13 cellular contexts compared by ENCODE assay signal in the genomic region with DNA sequence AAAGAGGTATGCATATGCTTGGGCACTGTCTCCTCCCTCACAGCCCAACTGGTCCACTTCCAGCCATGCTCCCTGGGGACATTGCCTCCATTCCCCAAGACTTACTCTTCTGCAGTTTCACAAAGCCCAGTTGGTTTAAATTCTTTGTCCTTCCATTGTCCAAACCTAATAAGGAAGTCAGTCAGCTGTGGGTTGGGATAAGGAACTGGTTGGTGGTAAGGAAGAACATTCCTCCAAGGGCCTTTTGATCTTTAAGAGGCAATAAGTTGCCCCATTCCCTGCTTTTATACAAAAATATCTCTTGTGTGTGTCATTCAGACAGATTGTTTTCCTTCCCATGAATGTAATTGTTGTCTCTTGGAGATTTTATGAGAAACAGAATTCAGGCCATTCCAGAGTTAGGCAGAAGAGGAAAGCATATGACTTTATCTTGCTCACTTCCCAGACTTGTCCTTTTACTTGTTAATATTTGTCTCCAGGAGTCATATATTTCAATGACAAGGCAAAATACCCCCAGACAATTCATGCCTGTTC.
DNase-seq lines count a peak whose midpoint lies in the region; ATAC-seq, FAIRE-seq and TF ChIP-seq lines count a peak whose summit lies in the region.
"Had no signal": no experiment of that assay in that cellular context is flagged by ENCODE, and none has a peak within 500 bp of the region (broad histone marks: within the 10 kb centered on the region; RNA-seq: fewer than 3 reads in every experiment).

No MANE protein-coding gene starts in this region.

- peaks cover 20% of the 10 kb centered on the region for H3K9me3 Mint-ChIP-seq in HFFc6

- peak; percentile 84 for FAIRE-seq in urothelium cell line (lab: Jason Lieb, UNC)
- FAIRE-seq: H1 had no signal

- H3K36me3 Mint-ChIP-seq in HFFc6 (ENCODE audit: low read depth), result peaks cover 35% of the 10 kb centered on the region
- H3K36me3 Mint-ChIP-seq: activated naive CD4-positive, alpha-beta T cell treated with anti-CD3 and anti-CD28 coated beads, Interleukin-2, amount 50 U/mL, for 24 hours had no signal

- H3K27ac Mint-ChIP-seq in HFFc6, result peak overlapping the region; percentile 94
- H3K27ac Mint-ChIP-seq: activated naive CD4-positive, alpha-beta T cell treated with anti-CD3 and anti-CD28 coated beads, Interleukin-2, amount 50 U/mL, for 24 hours had no signal

- H3K4me3 Mint-ChIP-seq in HFFc6, result peak overlapping the region; percentile 46
- H3K4me3 Mint-ChIP-seq: activated naive CD4-positive, alpha-beta T cell treated with anti-CD3 and anti-CD28 coated beads, Interleukin-2, amount 50 U/mL, for 24 hours had no signal

- intact Hi-C loops in Right ventricle myocardium superior (cut with DNase I), result no loop called here

- DNase-seq in HFFc6, result peak; percentile 97
- DNase-seq in amniotic stem cell (lab: John Stamatoyannopoulos, UW), result peak; percentile 93
- DNase-seq in foreskin melanocyte, result peak; percentile 96
- DNase-seq in urothelium cell line (ENCODE audit: low spot score), result peak; percentile 27
- no peak for DNase-seq in activated CD8-positive, alpha-beta memory T cell treated with anti-CD3 and anti-CD28 coated beads, Interleukin-2, amount 50 U/mL, for 4 hours
- DNase-seq in Right ventricle myocardium superior, result no peak
- DNase-seq: activated CD4-positive, alpha-beta T cell treated with anti-CD3 and anti-CD28 coated beads, Interleukin-2, amount 50 U/mL, for 4 hours; GDM1; NCI-H526; stimulated activated CD4-positive, alpha-beta T cell treated with anti-CD3 and anti-CD28 coated beads, Interleukin-4, amount 100 ng/mL, for 24 hours had no signal

- ATAC-seq in GM21576 (IDR thresholded peaks at IDR 0.05; ENCODE audit: unreplicated experiment) (no peak), Right ventricle myocardium superior (ENCODE audit: poor library complexity) (no peak)

- peaks cover 76% of the 10 kb centered on the region for H3K4me1 Mint-ChIP-seq in HFFc6 (ENCODE audit: low read depth)
- H3K4me1 Mint-ChIP-seq: activated naive CD4-positive, alpha-beta T cell treated with anti-CD3 and anti-CD28 coated beads, Interleukin-2, amount 50 U/mL, for 24 hours had no signal

- no peak for TF ChIP-seq CTCF in HFFc6 (IDR thresholded peaks at IDR 0.05)

- H3K27me3 Mint-ChIP-seq in HFFc6 (ENCODE audit: insufficient read depth), result no peaks in the 10 kb centered on the region; the same call in 1 of the 2 replicates
- H3K27me3 Mint-ChIP-seq: activated naive CD4-positive, alpha-beta T cell treated with anti-CD3 and anti-CD28 coated beads, Interleukin-2, amount 50 U/mL, for 24 hours had no signal

Comparison
In these comparisons a context has a peak if more than half of its experiments do, and no peak if none do; other contexts are left out.
1. DNase-seq: peak in HFFc6 (single experiment), amniotic stem cell (single experiment), foreskin melanocyte (single experiment) and urothelium cell line (single experiment); none in activated CD8-positive, alpha-beta memory T cell treated with anti-CD3 and anti-CD28 coated beads, Interleukin-2, amount 50 U/mL, for 4 hours (single experiment) and Right ventricle myocardium superior (single experiment).